13 cellular contexts compared by ENCODE assay signal in the genomic region with DNA sequence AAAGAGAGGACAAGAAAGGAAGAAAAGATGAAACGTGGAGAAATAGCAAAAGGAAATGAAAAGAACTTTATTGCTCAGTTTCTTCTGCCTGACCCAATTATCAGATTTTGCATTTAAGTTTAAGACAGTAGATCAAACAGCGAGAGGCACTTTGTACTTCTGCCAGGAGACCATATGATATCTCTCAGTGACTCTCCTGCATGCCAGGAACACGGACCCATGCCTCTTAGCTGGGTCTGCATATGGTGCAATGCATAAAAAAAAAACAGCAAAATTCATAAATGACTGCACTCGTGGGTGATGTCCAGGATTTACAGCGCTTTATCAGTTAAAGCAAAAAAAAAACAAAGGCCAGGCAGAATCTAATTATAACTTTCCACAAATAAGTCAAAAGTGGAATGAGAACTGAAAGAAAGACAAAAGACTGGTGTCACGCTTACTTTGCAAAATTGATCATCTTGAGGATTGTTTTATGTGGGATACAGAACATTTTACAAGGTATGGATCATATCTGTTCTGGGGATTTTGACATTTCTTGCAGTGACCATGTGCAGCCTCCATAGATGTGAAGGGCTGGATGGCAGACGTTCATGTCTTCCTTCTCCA.
DNase-seq lines count a peak whose midpoint lies in the region; ATAC-seq and TF ChIP-seq lines count a peak whose summit lies in the region.
"Had no signal": no experiment of that assay in that cellular context is flagged by ENCODE, and none has a peak within 500 bp of the region (broad histone marks: within the 10 kb centered on the region; RNA-seq: fewer than 3 reads in every experiment).

No MANE protein-coding gene starts in this region.

- H3K9me3 Mint-ChIP-seq in CD14-positive monocyte: no peaks in the 10 kb centered on the region
- no peaks in the 10 kb centered on the region for H3K9me3 Mint-ChIP-seq in dendritic cell treated with granulocyte-macrophage colony-stimulating factor and Interleukin-4, amounts not matched to agents 40 ng/mL and 50 ng/mL, for 4 days
- H3K9me3 Mint-ChIP-seq: nephron progenitor cell had no signal

- H3K36me3 ChIP-seq in BLaER1 (peaks cover 95% of the 10 kb centered on the region), OCI-LY3 (replicated peaks; ENCODE audit: low read depth, low read length) (peaks cover 8% of the 10 kb centered on the region)
- H3K36me3 ChIP-seq: left ventricle myocardium inferior had no signal

- H3K4me1 ChIP-seq in BLaER1 (peaks cover 67% of the 10 kb centered on the region), OCI-LY3 (ENCODE audit: low read length) (peaks cover 46% of the 10 kb centered on the region)
- H3K4me1 ChIP-seq: left ventricle myocardium inferior had no signal

- TF ChIP-seq CTCF in CD14-positive monocyte (IDR thresholded peaks at IDR 0.05) (no peak), OCI-LY3 (IDR thresholded peaks at IDR 0.05; ENCODE audit: low read depth, low read length) (no peak)

- H2AFZ ChIP-seq in OCI-LY3 (ENCODE audit: low read depth, low read length): no peak overlapping the region

- H3K4me2 ChIP-seq in BLaER1: peak overlapping the region; percentile 8; the same call in 1 of the 2 replicates
- H3K4me2 ChIP-seq in OCI-LY3 (ENCODE audit: low read length): peak overlapping the region; percentile 68

- H3K36me3 Mint-ChIP-seq in CD14-positive monocyte: peaks cover 32 to 37% of the 10 kb centered on the region in 2 donors
- H3K36me3 Mint-ChIP-seq in dendritic cell treated with granulocyte-macrophage colony-stimulating factor and Interleukin-4, amounts not matched to agents 40 ng/mL and 50 ng/mL, for 4 days (ENCODE audit: low read depth): peaks cover 56% of the 10 kb centered on the region

- peaks cover 100% of the 10 kb centered on the region for H4K20me1 ChIP-seq in BLaER1
- H4K20me1 ChIP-seq in OCI-LY3 (ENCODE audit: insufficient read depth, low read length): peaks cover 89% of the 10 kb centered on the region

- no peak overlapping the region for H3K4me3 ChIP-seq in BLaER1
- H3K4me3 ChIP-seq in OCI-LY3 (ENCODE audit: low read length): peak overlapping the region; percentile 43
- H3K4me3 ChIP-seq: dorsolateral prefrontal cortex, left ventricle myocardium inferior had no signal

- H3K9ac ChIP-seq in BLaER1 (no peak overlapping the region), OCI-LY3 (ENCODE audit: low read length) (no peak overlapping the region)

- no peak for TF ChIP-seq POLR2A in GM18505 (IDR thresholded peaks at IDR 0.05; ENCODE audit: borderline replicate concordance, extremely low read depth, insufficient read depth, insufficient read length)

- DNase-seq in CD14-positive monocyte (ENCODE audit: low spot score) (no peak), SHP77 treated with DMSO at 0.1 percent for 48 hours (lab: John Stamatoyannopoulos, UW) (no peak), NCI-H2081 (lab: John Stamatoyannopoulos, UW) (no peak)
- DNase-seq: dorsolateral prefrontal cortex, GDM1, left ventricle myocardium inferior, NCI-H2081 treated with DMSO at 0.1 percent for 48 hours, NCI-H82, nephron progenitor cell had no signal

- H3K4me1 Mint-ChIP-seq in CD14-positive monocyte: peaks cover 84% of the 10 kb centered on the region
- H3K4me1 Mint-ChIP-seq in dendritic cell treated with granulocyte-macrophage colony-stimulating factor and Interleukin-4, amounts not matched to agents 40 ng/mL and 50 ng/mL, for 4 days (ENCODE audit: low read depth): peaks cover 62% of the 10 kb centered on the region

- H3K27ac Mint-ChIP-seq in CD14-positive monocyte: peak overlapping the region; percentile 43 to 97 (median 93)
- H3K27ac Mint-ChIP-seq in dendritic cell treated with granulocyte-macrophage colony-stimulating factor and Interleukin-4, amounts not matched to agents 40 ng/mL and 50 ng/mL, for 4 days: peak overlapping the region; percentile 48
- H3K27ac Mint-ChIP-seq: nephron progenitor cell had no signal

- H3K9me3 ChIP-seq in BLaER1 (no peaks in the 10 kb centered on the region), OCI-LY3 (ENCODE audit: insufficient read depth, low read length) (no peaks in the 10 kb centered on the region)
- H3K9me3 ChIP-seq: left ventricle myocardium inferior had no signal

- peaks cover 25% of the 10 kb centered on the region for H3K79me2 ChIP-seq in OCI-LY3 (ENCODE audit: low read length)

- H3K4me3 Mint-ChIP-seq in CD14-positive monocyte: peak overlapping the region; percentile 9 to 53
- no peak overlapping the region for H3K4me3 Mint-ChIP-seq in dendritic cell treated with granulocyte-macrophage colony-stimulating factor and Interleukin-4, amounts not matched to agents 40 ng/mL and 50 ng/mL, for 4 days
- H3K4me3 Mint-ChIP-seq: nephron progenitor cell had no signal

- intact Hi-C loops in CD14-positive monocyte (cut with micrococcal nuclease): loop anchor here in 1 of 2 donors (2.0 to 5.0 kb wide), 2 partner anchors 58 to 61 kb away; no protein-coding TSS in a partner anchor
- intact Hi-C loops in dendritic cell treated with granulocyte-macrophage colony-stimulating factor and Interleukin-4, amounts not matched to agents 40 ng/mL and 50 ng/mL, for 4 days (cut with micrococcal nuclease): loop anchor here (5.0 to 10.0 kb wide), 3 partner anchors 55 to 77 kb away; no protein-coding TSS in a partner anchor

- no peak for ATAC-seq in GM18505 (IDR thresholded peaks at IDR 0.05; ENCODE audit: unreplicated experiment)

- no peaks in the 10 kb centered on the region for H3K27me3 Mint-ChIP-seq in CD14-positive monocyte (ENCODE audit: low read depth in 3 of 3)
- H3K27me3 Mint-ChIP-seq in dendritic cell treated with granulocyte-macrophage colony-stimulating factor and Interleukin-4, amounts not matched to agents 40 ng/mL and 50 ng/mL, for 4 days: no peaks in the 10 kb centered on the region

- H3K27me3 ChIP-seq in BLaER1 (no peaks in the 10 kb centered on the region), OCI-LY3 (ENCODE audit: low read depth, low read length) (peaks cover 20% of the 10 kb centered on the region)

- H3K27ac ChIP-seq in BLaER1 (no peak overlapping the region), OCI-LY3 (ENCODE audit: low read length) (no peak overlapping the region)
- H3K27ac ChIP-seq: dorsolateral prefrontal cortex, left ventricle myocardium inferior had no signal
